In genomic region chr10:112728118-112728963, GRCh38 we compare ENCODE assay signal across 20 cellular contexts.
DNase-seq lines count a peak whose midpoint lies in the region; ATAC-seq, FAIRE-seq and TF ChIP-seq lines count a peak whose summit lies in the region.
"Had no signal": no experiment of that assay in that cellular context is flagged by ENCODE, and none has a peak within 500 bp of the region (broad histone marks: within the 10 kb centered on the region; RNA-seq: fewer than 3 reads in every experiment).

No MANE protein-coding gene starts in this region.

- TF ChIP-seq POLR2A in H54 (IDR thresholded peaks at IDR 0.05; ENCODE audit: low read depth, low read length): no peak

- no peaks in the 10 kb centered on the region for H3K79me1 ChIP-seq in H9 (ENCODE audit: insufficient read depth, low read depth, low read length, poor library complexity, severe bottlenecking)

- no peak overlapping the region for H2BK15ac ChIP-seq in H9 (ENCODE audit: low read depth, low read length)

- H3K36me3 ChIP-seq in pancreas: no peaks in the 10 kb centered on the region
- H3K36me3 ChIP-seq: BLaER1 had no signal

- H3K9ac ChIP-seq in H9 (ENCODE audit: extremely low read depth, insufficient read length, low read length): no peak overlapping the region
- H3K9ac ChIP-seq: BLaER1, SK-N-SH had no signal

- H3T11ph ChIP-seq in H9 (ENCODE audit: low read length): no peak overlapping the region

- peak overlapping the region; percentile 62; the same call in 1 of the 2 replicates for H3K14ac ChIP-seq in H9 (ENCODE audit: insufficient read depth, low read length)

- peaks cover 0 to 8% (median 0%) of the 10 kb centered on the region in 3 experiments; a peak in 3 of 7 replicates for H3K36me3 Mint-ChIP-seq in H9 (ENCODE audit: insufficient read depth in 1 of 3, low read depth in 3 of 3)

- H2AFZ ChIP-seq in H9 (ENCODE audit: low read length): no peak overlapping the region

- no peak overlapping the region for H2BK5ac ChIP-seq in H9 (ENCODE audit: insufficient read length, low read length)

- H4K5ac ChIP-seq in H9 (ENCODE audit: insufficient read length, low read depth, low read length): no peak overlapping the region

- no peaks in the 10 kb centered on the region for H3K9me3 Mint-ChIP-seq in H9

- peaks cover 17% of the 10 kb centered on the region for H3K4me1 ChIP-seq in H9 (ENCODE audit: insufficient read depth, low read length)
- peaks cover 14 to 25% (median 25%) of the 10 kb centered on the region in 3 donors for H3K4me1 ChIP-seq in pancreas

- ATAC-seq in left lobe of liver: peak; percentile 89
- peak; percentile 38 to 77 (median 74) for ATAC-seq in pancreas
- ATAC-seq in GM21447 (IDR thresholded peaks at IDR 0.05; ENCODE audit: unreplicated experiment): no peak
- ATAC-seq in HG03342 (IDR thresholded peaks at IDR 0.05; ENCODE audit: unreplicated experiment): no peak
- ATAC-seq: HCT116 had no signal

- H3K9me3 ChIP-seq in H9 (ENCODE audit: control insufficient read depth, low read depth, low read length) (no peaks in the 10 kb centered on the region), pancreas (no peaks in the 10 kb centered on the region)
- H3K9me3 ChIP-seq: BLaER1, SK-N-SH had no signal

- no peak for TF ChIP-seq CTCF in H9 (conservative IDR thresholded peaks at IDR 0.05)
- TF ChIP-seq CTCF in pancreas (IDR thresholded peaks at IDR 0.05): no peak

- no peaks in the 10 kb centered on the region for H3K79me2 ChIP-seq in H9 (ENCODE audit: insufficient read depth, low read length)

- no peak overlapping the region for H2BK20ac ChIP-seq in H9 (ENCODE audit: low read depth, low read length, poor library complexity, severe bottlenecking)

- H3K4me3 ChIP-seq in pancreas: no peak overlapping the region
- H3K4me3 ChIP-seq: BLaER1 had no signal

- H3K27ac Mint-ChIP-seq in H9: peak overlapping the region; percentile 74 to 89 (median 88); a peak in 3 of 7 replicates
- H3K27ac Mint-ChIP-seq: CD4-positive, alpha-beta memory T cell had no signal

- H3K4ac ChIP-seq in H9 (ENCODE audit: low read depth, low read length): no peak overlapping the region

- WGBS in H9 (ENCODE audit: extremely low coverage, insufficient read length, low lambda C conversion rate): no CpG with 5 or more reads among the region's 5 CpGs
- 37 to 44% methylated on average over 5 of the region's 5 CpGs for WGBS in pancreas, 2 donors

- FAIRE-seq in pancreas (lab: Jason Lieb, UNC) (no peak), H54 (lab: Jason Lieb, UNC) (no peak), RCC 7860 (lab: Jason Lieb, UNC) (no peak)

- no peak overlapping the region for H4K91ac ChIP-seq in H9 (ENCODE audit: insufficient read length, low read depth, low read length)

- H3K18ac ChIP-seq in H9 (ENCODE audit: insufficient read length, low read depth, low read length): no peak overlapping the region

- H2AK5ac ChIP-seq in H9 (ENCODE audit: insufficient read length, low read length): no peak overlapping the region

- intact Hi-C loops in pancreas (cut with DNase I): no loop called here

- no peak overlapping the region for H3K23ac ChIP-seq in H9 (ENCODE audit: insufficient read length, low read depth, low read length)

- H2BK12ac ChIP-seq in H9 (ENCODE audit: insufficient read length, low read depth, low read length): no peak overlapping the region

- no peaks in the 10 kb centered on the region for H3K27me3 ChIP-seq in H9 (ENCODE audit: insufficient read depth, low read length)
- no peaks in the 10 kb centered on the region for H3K27me3 ChIP-seq in pancreas
- H3K27me3 ChIP-seq: BLaER1 had no signal

- H3K27ac ChIP-seq in H9 (ENCODE audit: insufficient read length, low read depth, low read length) (no peak overlapping the region), pancreas (peak overlapping the region in 3 of 4 donors; percentile 30 to 51 (median 42))
- H3K27ac ChIP-seq: BLaER1 had no signal

- H4K8ac ChIP-seq in H9 (replicated peaks; ENCODE audit: insufficient read length, low read depth, low read length): no peak overlapping the region

- no peaks in the 10 kb centered on the region for H3K23me2 ChIP-seq in H9 (ENCODE audit: insufficient read length, low read depth, low read length, poor library complexity, severe bottlenecking)

- no peak overlapping the region for H3K4me3 Mint-ChIP-seq in H9
- H3K4me3 Mint-ChIP-seq: CD4-positive, alpha-beta memory T cell had no signal

- no peak overlapping the region for H3K4me2 ChIP-seq in H9 (ENCODE audit: insufficient read depth, insufficient read length, low read length)
- H3K4me2 ChIP-seq: BLaER1, SK-N-SH had no signal

- no peak overlapping the region for H3K56ac ChIP-seq in H9 (ENCODE audit: insufficient read length, low read depth, low read length)

- no peaks in the 10 kb centered on the region for H4K20me1 ChIP-seq in H9 (ENCODE audit: control insufficient read depth, insufficient read depth, insufficient read length)
- H4K20me1 ChIP-seq: BLaER1 had no signal

- peaks cover 57 to 64% of the 10 kb centered on the region in 2 experiments for H3K4me1 Mint-ChIP-seq in H9

- no peaks in the 10 kb centered on the region for H3K27me3 Mint-ChIP-seq in H9 (ENCODE audit: low read depth)
- H3K27me3 Mint-ChIP-seq: CD4-positive, alpha-beta memory T cell had no signal

- DNase-seq in H9: no peak
- peak; percentile 67 for DNase-seq in NCI-H146 treated with DMSO at 0.1 percent for 48 hours (lab: John Stamatoyannopoulos, UW; ENCODE audit: unreplicated experiment)
- no peak for DNase-seq in left lobe of liver (ENCODE audit: low spot score)
- no peak for DNase-seq in pancreas
- no peak for DNase-seq in H54 (ENCODE audit: insufficient read length, low spot score)
- no peak for DNase-seq in RCC 7860 (ENCODE audit: low spot score)
- DNase-seq: CD4-positive, alpha-beta memory T cell; DMS79 treated with DMSO at 0.1 percent for 48 hours; MM.1S; NCI-H1092; NCI-H1694; NCI-H510A; NCI-H774; RPMI8226; SHP77 treated with DMSO at 0.1 percent for 48 hours; SK-N-SH had no signal

- no peak overlapping the region for H2BK120ac ChIP-seq in H9 (ENCODE audit: low read depth, low read length, poor library complexity, severe bottlenecking)

Comparison
In these comparisons a context has a peak if more than half of its experiments do, and no peak if none do; other contexts are left out.
1. ATAC-seq: peak in left lobe of liver (single experiment) and pancreas (4 of 4); none in GM21447 (single experiment) and HG03342 (single experiment).